ENCODE assay signal across 11 cellular contexts in the genomic region with DNA sequence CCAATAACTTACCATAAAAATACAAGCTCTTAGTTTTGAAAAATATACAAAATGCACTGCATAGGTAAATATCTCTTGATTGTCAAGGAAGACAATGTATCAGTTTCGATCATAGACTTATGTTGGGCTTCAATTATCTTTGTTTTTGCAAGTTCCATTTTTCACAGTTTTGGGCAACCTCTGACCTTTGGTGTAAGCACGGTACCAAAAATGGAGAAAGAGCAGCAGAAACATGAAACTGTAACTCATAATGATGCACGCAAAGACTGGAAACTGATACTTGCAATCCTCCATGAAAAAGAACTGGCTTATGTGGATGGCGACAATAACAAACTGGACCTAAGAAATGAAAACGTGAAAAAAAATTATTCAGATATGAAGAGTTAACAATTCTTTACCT.
"Had no signal": no experiment of that assay in that cellular context is flagged by ENCODE, and none has a peak within 500 bp of the region (broad histone marks: within the 10 kb centered on the region; RNA-seq: fewer than 3 reads in every experiment).

No MANE protein-coding gene starts in this region.

- H3K4me2 ChIP-seq: GM23338 had no signal

- ATAC-seq: GM23338, HCT116 had no signal

- H3K4me3 Mint-ChIP-seq: GM23338, H9, HFFc6 had no signal

- H3K36me3 ChIP-seq: HAP-1 had no signal

- H3K9me3 ChIP-seq: HAP-1 had no signal

- H3K4me1 ChIP-seq: HAP-1 had no signal

- H2AFZ ChIP-seq: GM23248, GM23338 had no signal

- H3K27ac Mint-ChIP-seq: GM23338, H9, HFFc6 had no signal

- H3K9ac ChIP-seq: GM23248 had no signal

- H3K27ac ChIP-seq: GM23248 had no signal

- H3K4me3 ChIP-seq: GM23248, GM23338, HAP-1 had no signal

- FAIRE-seq: H1, H54 had no signal

- H3K9me3 Mint-ChIP-seq: GM23338, H9, HFFc6 had no signal

- H3K4me1 Mint-ChIP-seq: GM23338, H9 had no signal

- DNase-seq: GM23248, GOT3, H7, H9, HCEC 1CT, HFFc6 had no signal
